Comparison of ENCODE assay signal across 2 cellular contexts in the genomic region with DNA sequence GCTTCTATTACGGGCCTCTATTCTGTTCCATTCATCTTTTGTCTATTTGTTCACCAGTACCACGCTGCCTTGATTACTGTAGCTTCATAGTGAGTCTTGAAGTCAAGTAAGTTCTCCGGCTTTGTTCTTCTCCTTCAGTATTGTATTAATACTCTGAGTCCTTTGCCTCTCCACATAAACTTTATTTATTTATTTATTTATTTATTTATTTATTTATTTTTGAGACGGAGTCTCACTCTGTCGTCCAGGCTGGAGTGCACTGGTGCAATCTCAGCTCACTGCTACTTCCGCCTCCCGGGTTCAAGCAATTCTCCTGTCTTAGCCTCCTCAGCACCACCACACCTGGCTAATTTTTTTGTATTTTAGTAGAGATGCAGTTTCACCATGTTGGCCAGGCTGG. TPM values are rescaled to one million over a fixed set of nuclear protein-coding genes. Genes with fewer than 3 reads are reported as not detected.
"Had no signal": no experiment of that assay in that cellular context is flagged by ENCODE, and none has a peak within 500 bp of the region (broad histone marks: within the 10 kb centered on the region; RNA-seq: fewer than 3 reads in every experiment).

No MANE protein-coding gene starts in this region.

RNA-seq across cellular contexts. Expression of gene AQP12B, which starts 22.8 kb away (rescaled TPM):
- total RNA-seq: G401, GM12878 had no signal
- polyA plus RNA-seq: GM12878 had no signal

RNA-seq across cellular contexts. Expression of gene AQP12A, which starts 31.8 kb away (rescaled TPM):
- total RNA-seq: G401, GM12878 had no signal
- polyA plus RNA-seq: GM12878 had no signal

RNA-seq across cellular contexts. Expression of gene GPR35, which starts 34.6 kb away (rescaled TPM):
- total RNA-seq: G401 had no signal
